ENCODE assay signal across 16 cellular contexts in genomic region chr16:78489631-78490030, GRCh38.
A peak's percentile ranks its signal among the peaks of the same experiment; 100 is the strongest.
DNase-seq lines count a peak whose midpoint lies in the region; ATAC-seq and TF ChIP-seq lines count a peak whose summit lies in the region.
"Had no signal": no experiment of that assay in that cellular context is flagged by ENCODE, and none has a peak within 500 bp of the region (broad histone marks: within the 10 kb centered on the region; RNA-seq: fewer than 3 reads in every experiment).

No MANE protein-coding gene starts in this region.

- TF ChIP-seq CTCF in SK-N-SH (IDR thresholded peaks at IDR 0.05) (no peak), nephron progenitor cell (IDR thresholded peaks at IDR 0.05) (no peak), neural progenitor cell (IDR thresholded peaks at IDR 0.05) (no peak), spleen (IDR thresholded peaks at IDR 0.05 in 8 of 11, conservative IDR thresholded peaks at IDR 0.05 in 3 of 11) (no peak)

- H3K4me1 ChIP-seq in SK-N-SH (ENCODE audit: control insufficient read depth in 1 of 2, insufficient read depth in 2 of 2, low read depth in 1 of 2, low read length in 1 of 2) = peaks cover 0 to 40% of the 10 kb centered on the region in 2 experiments; a peak in 2 of 4 replicates
- H3K4me1 ChIP-seq in neural progenitor cell = peaks cover 5% of the 10 kb centered on the region
- no peaks in the 10 kb centered on the region for H3K4me1 ChIP-seq in spleen

- H3K36me3 Mint-ChIP-seq in nephron progenitor cell (ENCODE audit: low read depth) (peaks cover 24% of the 10 kb centered on the region), neural progenitor cell (peaks cover 4% of the 10 kb centered on the region)
- H3K36me3 Mint-ChIP-seq in activated T-cell treated with anti-CD3 and anti-CD28 coated beads, Interleukin-2, amount 50 U/mL, for 72 hours (ENCODE audit: insufficient read depth in 2 of 2) = no peaks in the 10 kb centered on the region
- H3K36me3 Mint-ChIP-seq: CD4-positive, alpha-beta memory T cell had no signal

- H3K27ac ChIP-seq in SK-N-SH (ENCODE audit: low read depth in 2 of 2, low read length in 1 of 2) (peak overlapping the region in 1 of 2 experiments; percentile 78; a peak in 2 of 4 replicates), neural progenitor cell (no peak overlapping the region), spleen (no peak overlapping the region)
- H3K27ac ChIP-seq: GM23248 had no signal

- 38% methylated on average over 5 of the region's 5 CpGs for WGBS in SK-N-SH (ENCODE audit: low lambda C conversion rate)
- 81 to 93% (median 87%) methylated on average over 5 of the region's 5 CpGs for WGBS in spleen, 5 donors

- H3K27me3 ChIP-seq in SK-N-SH (ENCODE audit: insufficient read depth) (no peaks in the 10 kb centered on the region), neural progenitor cell (no peaks in the 10 kb centered on the region), spleen (replicated peaks in 1 of 7) (no peaks in the 10 kb centered on the region)

- H3K9ac ChIP-seq in SK-N-SH = no peak overlapping the region
- H3K9ac ChIP-seq in neural progenitor cell = no peak overlapping the region
- H3K9ac ChIP-seq: GM23248 had no signal

- POLR2A ChIA-PET in SK-N-SH (lab: Yijun Ruan, JAX) = no interaction called here

- no peaks in the 10 kb centered on the region for H3K9me2 ChIP-seq in SK-N-SH

- no peak overlapping the region for H2AFZ ChIP-seq in SK-N-SH (ENCODE audit: low read depth)
- H2AFZ ChIP-seq in neural progenitor cell (replicated peaks) = no peak overlapping the region
- H2AFZ ChIP-seq: GM23248 had no signal

- no peaks in the 10 kb centered on the region for H3K79me2 ChIP-seq in SK-N-SH (ENCODE audit: insufficient read depth)
- no peaks in the 10 kb centered on the region for H3K79me2 ChIP-seq in neural progenitor cell (ENCODE audit: low read depth)

- H3K4me3 ChIP-seq in SK-N-SH (ENCODE audit: low read depth in 2 of 2, low read length in 1 of 2) = no peak overlapping the region
- H3K4me3 ChIP-seq in neural progenitor cell = no peak overlapping the region
- no peak overlapping the region for H3K4me3 ChIP-seq in spleen
- H3K4me3 ChIP-seq: GM12878, GM23248 had no signal

- CTCF ChIA-PET in SK-N-SH (lab: Yijun Ruan, JAX) = interaction anchor here (1.3 kb wide), 1 partner anchor 281 kb away, joined by 3 read pairs; no protein-coding TSS in a partner anchor

- no peak for TF ChIP-seq RAD21 in SK-N-SH (IDR thresholded peaks at IDR 0.05; ENCODE audit: low read length)

- no peak overlapping the region for H3K4me2 ChIP-seq in SK-N-SH
- no peak overlapping the region for H3K4me2 ChIP-seq in neural progenitor cell

- peaks cover 10% of the 10 kb centered on the region for H3K27me3 Mint-ChIP-seq in nephron progenitor cell (ENCODE audit: low read depth, poor library complexity)
- H3K27me3 Mint-ChIP-seq in neural progenitor cell (ENCODE audit: insufficient read depth, low read depth) = peaks cover 4% of the 10 kb centered on the region
- no peaks in the 10 kb centered on the region for H3K27me3 Mint-ChIP-seq in activated T-cell treated with anti-CD3 and anti-CD28 coated beads, Interleukin-2, amount 50 U/mL, for 72 hours (ENCODE audit: low read depth)
- H3K27me3 Mint-ChIP-seq: CD4-positive, alpha-beta memory T cell had no signal

- no peak overlapping the region for H3K4me3 Mint-ChIP-seq in nephron progenitor cell
- H3K4me3 Mint-ChIP-seq in neural progenitor cell = no peak overlapping the region
- no peak overlapping the region for H3K4me3 Mint-ChIP-seq in activated T-cell treated with anti-CD3 and anti-CD28 coated beads, Interleukin-2, amount 50 U/mL, for 72 hours
- H3K4me3 Mint-ChIP-seq: CD4-positive, alpha-beta memory T cell had no signal

- peak in 1 of 2 experiments; percentile 71; a peak in 2 of 4 replicates for TF ChIP-seq EP300 in SK-N-SH (IDR thresholded peaks at IDR 0.05; ENCODE audit: borderline replicate concordance in 1 of 2, low read depth in 1 of 2, low read length in 1 of 2)

- peak; percentile 49 for DNase-seq in SK-N-SH
- no peak for DNase-seq in nephron progenitor cell
- no peak for DNase-seq in neural progenitor cell (ENCODE audit: low spot score)
- no peak for DNase-seq in activated T-cell treated with anti-CD3 and anti-CD28 coated beads, Interleukin-2, amount 50 U/mL, for 72 hours
- no peak for DNase-seq in spleen
- DNase-seq: Calu3; CD4-positive, alpha-beta memory T cell; COR-L47; DMS79; EL; GDM1; GM23248; H7 had no signal

- no peaks in the 10 kb centered on the region for H3F3A ChIP-seq in SK-N-SH (replicated peaks; ENCODE audit: insufficient read depth)
- H3F3A ChIP-seq in neural progenitor cell (ENCODE audit: low read depth) = no peaks in the 10 kb centered on the region

- H3K4me1 Mint-ChIP-seq in nephron progenitor cell (peaks cover 71% of the 10 kb centered on the region), neural progenitor cell (peaks cover 57% of the 10 kb centered on the region)
- H3K4me1 Mint-ChIP-seq in activated T-cell treated with anti-CD3 and anti-CD28 coated beads, Interleukin-2, amount 50 U/mL, for 72 hours (ENCODE audit: low read depth) = no peaks in the 10 kb centered on the region
- H3K4me1 Mint-ChIP-seq: CD4-positive, alpha-beta memory T cell had no signal

- no peaks in the 10 kb centered on the region for H4K20me1 ChIP-seq in SK-N-SH (ENCODE audit: insufficient read depth)
- H4K20me1 ChIP-seq in neural progenitor cell (ENCODE audit: low read depth) = no peaks in the 10 kb centered on the region

- H3K36me3 ChIP-seq in SK-N-SH (replicated peaks in 1 of 2; ENCODE audit: control insufficient read depth in 1 of 2, insufficient read depth in 2 of 2, low read length in 1 of 2) (no peaks in the 10 kb centered on the region), neural progenitor cell (no peaks in the 10 kb centered on the region), spleen (no peaks in the 10 kb centered on the region)

- intact Hi-C loops in spleen (cut with DNase I; ENCODE audit: low total_unique reads) = no loop called here

- no peak for ATAC-seq in SK-N-SH treated with all-trans-retinoic acid at 6 μM for 48 hours
- ATAC-seq in activated T-cell treated with anti-CD3 and anti-CD28 coated beads, Interleukin-2, amount 50 U/mL, for 72 hours (replicated peaks in 1 of 2) = no peak
- ATAC-seq: GM12878, HCT116 had no signal

- H3K9me3 Mint-ChIP-seq in nephron progenitor cell = peaks cover 33% of the 10 kb centered on the region
- peaks cover 4% of the 10 kb centered on the region for H3K9me3 Mint-ChIP-seq in neural progenitor cell
- no peaks in the 10 kb centered on the region for H3K9me3 Mint-ChIP-seq in activated T-cell treated with anti-CD3 and anti-CD28 coated beads, Interleukin-2, amount 50 U/mL, for 72 hours

- no peaks in the 10 kb centered on the region for H3K9me3 ChIP-seq in SK-N-SH
- no peaks in the 10 kb centered on the region for H3K9me3 ChIP-seq in neural progenitor cell (ENCODE audit: low read depth)
- no peaks in the 10 kb centered on the region for H3K9me3 ChIP-seq in spleen

- H3K27ac Mint-ChIP-seq in nephron progenitor cell (peak overlapping the region; percentile 42), neural progenitor cell (peak overlapping the region; percentile 36)
- H3K27ac Mint-ChIP-seq in activated T-cell treated with anti-CD3 and anti-CD28 coated beads, Interleukin-2, amount 50 U/mL, for 72 hours = no peak overlapping the region
- H3K27ac Mint-ChIP-seq: CD4-positive, alpha-beta memory T cell had no signal

- TF ChIP-seq POLR2A in spleen (IDR thresholded peaks at IDR 0.05) = no peak

TF ChIP-seq in SK-N-SH, 30 proteins besides CTCF, POLR2A, EP300 and RAD21:
- TF ChIP-seq ELF1 (IDR thresholded peaks at IDR 0.05) (no peak), MXI1 (IDR thresholded peaks at IDR 0.05; ENCODE audit: low read depth, low read length) (0 out of 2 replicates have a peak, but pooled peaks have one; percentile 10), MAX (IDR thresholded peaks at IDR 0.05; ENCODE audit: low read depth) (no peak), RFX5 (IDR thresholded peaks at IDR 0.05; ENCODE audit: low read length) (no peak), GATA2 (CRISPR knock-in tag; IDR thresholded peaks at IDR 0.05) (peak; percentile 51; the same call in 1 of the 2 replicates)
TF ChIP-seq in SK-N-SH: peak in this region for 2.

TF ChIP-seq in SK-N-SH treated with all-trans-retinoic acid at 6 μM for 48 hours, 23 proteins besides CTCF, POLR2A, EP300 and RAD21 (continues in another document):
- TF ChIP-seq RARB (CRISPR knock-in tag; IDR thresholded peaks at IDR 0.05) (no peak), TCF4 (CRISPR knock-in tag; IDR thresholded peaks at IDR 0.05; ENCODE audit: borderline replicate concordance) (no peak), ZFP30 (CRISPR knock-in tag; IDR thresholded peaks at IDR 0.05) (no peak), PPARA (CRISPR knock-in tag; IDR thresholded peaks at IDR 0.05; ENCODE audit: borderline replicate concordance) (no peak), POU6F1 (CRISPR knock-in tag; IDR thresholded peaks at IDR 0.05; ENCODE audit: borderline replicate concordance, low read depth) (no peak), ZC3H10 (CRISPR knock-in tag; IDR thresholded peaks at IDR 0.05) (no peak), ZFP3 (CRISPR knock-in tag; IDR thresholded peaks at IDR 0.05) (no peak), CSRNP3 (CRISPR knock-in tag; IDR thresholded peaks at IDR 0.05) (no peak)
